Comparison of ENCODE assay signal across 8 cellular contexts in genomic region chr12:62466596-62467411, GRCh38. TPM values are rescaled to one million over a fixed set of nuclear protein-coding genes. Genes with fewer than 3 reads are reported as not detected.
A peak's percentile ranks its signal among the peaks of the same experiment; 100 is the strongest.
DNase-seq lines count a peak whose midpoint lies in the region; ATAC-seq and TF ChIP-seq lines count a peak whose summit lies in the region.

TSS of gene MON2 (plus strand) at chr12:62466826. CDS start at chr12:62467208, 382 bp downstream.

- H3K4me3 ChIP-seq in GM08714 (ENCODE audit: low read length) (peak within 1 kb of the TSS; percentile 97), osteoblast (ENCODE audit: insufficient read depth, low read length) (peak within 1 kb of the TSS; percentile 99), testis (peak within 1 kb of the TSS; percentile 88 to 91)

- ATAC-seq in HG02571 (IDR thresholded peaks at IDR 0.05; ENCODE audit: unreplicated experiment), result peak; percentile 98
- peak; percentile 99 for ATAC-seq in activated naive CD4-positive, alpha-beta T cell treated with anti-CD3 and anti-CD28 coated beads, Interleukin-2, amount 50 U/mL, for 72 hours

- H3K27ac Mint-ChIP-seq in activated naive CD4-positive, alpha-beta T cell treated with anti-CD3 and anti-CD28 coated beads, Interleukin-2, amount 50 U/mL, for 72 hours, result peak within 1 kb of the TSS; percentile 96 to 99

- H3K27ac ChIP-seq in osteoblast (ENCODE audit: low read depth, low read length), result peak within 1 kb of the TSS; percentile 89
- peak within 1 kb of the TSS; percentile 91 for H3K27ac ChIP-seq in testis

- H3K27me3 ChIP-seq in osteoblast (ENCODE audit: insufficient read depth, low read length) (no peaks in the 10 kb centered on the region), testis (no peaks in the 10 kb centered on the region)

- peak within 1 kb of the TSS; percentile 96 for H2AFZ ChIP-seq in osteoblast (ENCODE audit: low read length)

- peak within 1 kb of the TSS; percentile 94 for H3K4me2 ChIP-seq in osteoblast (ENCODE audit: insufficient read depth, low read length)

- H3K9me3 ChIP-seq in osteoblast (ENCODE audit: low read depth, low read length) (no peaks in the 10 kb centered on the region), testis (no peaks in the 10 kb centered on the region)

- H3K36me3 ChIP-seq in osteoblast (ENCODE audit: insufficient read depth, low read length) (no peaks in the 10 kb centered on the region), testis (ENCODE audit: low read depth, missing control alignments) (no peaks in the 10 kb centered on the region)

- H3K36me3 Mint-ChIP-seq in activated naive CD4-positive, alpha-beta T cell treated with anti-CD3 and anti-CD28 coated beads, Interleukin-2, amount 50 U/mL, for 72 hours, result peaks cover 14 to 30% of the 10 kb centered on the region in 2 donors

- H4K20me1 ChIP-seq in osteoblast (ENCODE audit: insufficient read depth, low read length), result peaks cover 13% of the 10 kb centered on the region

- intact Hi-C loops in testis (cut with DNase I; ENCODE audit: low total_unique reads), result no loop called here

- H3K9me3 Mint-ChIP-seq in activated naive CD4-positive, alpha-beta T cell treated with anti-CD3 and anti-CD28 coated beads, Interleukin-2, amount 50 U/mL, for 72 hours, result peaks cover 8 to 9% of the 10 kb centered on the region in 2 donors

- TF ChIP-seq POLR2A in testis (IDR thresholded peaks at IDR 0.05), result no peak

- H3K79me2 ChIP-seq in osteoblast (ENCODE audit: insufficient read depth, low read length), result peaks cover 55% of the 10 kb centered on the region

- no peak for TF ChIP-seq CTCF in osteoblast (IDR thresholded peaks at IDR 0.05; ENCODE audit: extremely low read depth, low read depth, low read length)
- TF ChIP-seq CTCF in testis (IDR thresholded peaks at IDR 0.05), result no peak

- H3K4me1 ChIP-seq in osteoblast (ENCODE audit: insufficient read depth, low read length) (peaks cover 14% of the 10 kb centered on the region), testis (peaks cover 6% of the 10 kb centered on the region)

- 0% methylated on average over 28 to 54 of the region's 61 CpGs for WGBS in testis, 2 donors

- DNase-seq in NCI-H1048 (lab: John Stamatoyannopoulos, UW), result peak; percentile 68
- peak; percentile 25 for DNase-seq in SKM-1 (lab: John Stamatoyannopoulos, UW; ENCODE audit: unreplicated experiment)
- DNase-seq in activated naive CD4-positive, alpha-beta T cell treated with anti-CD3 and anti-CD28 coated beads, Interleukin-2, amount 50 U/mL, for 72 hours (ENCODE audit: low spot score in 2 of 2), result peak; percentile 86 to 87
- no peak for DNase-seq in glomerular endothelial cell (ENCODE audit: extremely low read depth, low read depth, low spot score)
- DNase-seq in osteoblast (ENCODE audit: insufficient read length, low spot score, missing footprints), result peak; percentile 97
- peak; percentile 92 for DNase-seq in testis

RNA-seq across cellular contexts. Expression of gene MON2, which starts in this region (rescaled TPM):
- total RNA-seq in activated naive CD4-positive, alpha-beta T cell treated with anti-CD3 and anti-CD28 coated beads, Interleukin-2, amount 50 U/mL, for 72 hours, result 10 to 100 TPM; 39.7 to 40.3 TPM
- total RNA-seq in glomerular endothelial cell, result 16.0 and 25.5 TPM in 2 replicates
- total RNA-seq in osteoblast, result 63.0 and 69.8 TPM in 2 replicates
- 10 to 100 TPM; 90.1 to 98.4 TPM for total RNA-seq in testis
- 22.8 TPM for polyA plus RNA-seq in testis (ENCODE audit: insufficient read depth, low read depth, low replicate concordance)
